In genomic region chr1:28553229-28553930, GRCh38 we compare ENCODE assay signal across 8 cellular contexts. TPM values are rescaled to one million over a fixed set of nuclear protein-coding genes. Genes with fewer than 3 reads are reported as not detected.
DNase-seq lines count a peak whose midpoint lies in the region; ATAC-seq and TF ChIP-seq lines count a peak whose summit lies in the region.

No MANE protein-coding gene starts in this region.

- H2AFZ ChIP-seq in IMR-90 (replicated peaks; ENCODE audit: low read length, poor library complexity), result peak overlapping the region; percentile 99

- H3K9ac ChIP-seq in IMR-90 (ENCODE audit: low read depth, low read length), result peak overlapping the region; percentile 89

- H3K9me3 Mint-ChIP-seq in activated CD4-positive, alpha-beta T cell treated with anti-CD3 and anti-CD28 coated beads, Interleukin-2, amount 10 ng/mL, durations not matched to agents 7 days and 5 days, result no peaks in the 10 kb centered on the region

- CTCF ChIA-PET in IMR-90 (lab: Yijun Ruan, JAX), result interaction anchor here (0.7 to 1.7 kb wide), 3 partner anchors 50 to 304 kb away, joined by 3 to 4 read pairs (median 3); no protein-coding TSS in a partner anchor
- CTCF ChIA-PET in activated CD4-positive, alpha-beta T cell treated with anti-CD3 and anti-CD28 coated beads, Interleukin-2, amount 10 ng/mL, durations not matched to agents 7 days and 5 days (lab: Charles Lee), result interaction anchor here (0.6 to 2.0 kb wide), 10 partner anchors 10 to 463 kb away, joined by 3 to 8 read pairs (median 3); partner anchors contain the start of gene YTHDF2

- no TSS peak for BruUV-seq in IMR-90 (replicated peaks; lab: Mats Ljungman, UMichigan)

- peak overlapping the region; percentile 85 for H3K56ac ChIP-seq in IMR-90 (ENCODE audit: extremely low read depth, insufficient read depth, low read length)

- DNase-seq in NCI-H2081 (lab: John Stamatoyannopoulos, UW), result peak; percentile 40 to 47
- DNase-seq in NCI-H2081 treated with DMSO at 0.1 percent for 48 hours (lab: John Stamatoyannopoulos, UW), result no peak
- peak; percentile 51 for DNase-seq in IMR-90
- DNase-seq in activated CD4-positive, alpha-beta T cell treated with anti-CD3 and anti-CD28 coated beads, Interleukin-2, amount 10 ng/mL, durations not matched to agents 7 days and 5 days, result no peak
- DNase-seq in epidermal melanocyte (ENCODE audit: insufficient read length, low spot score), result peak; percentile 30
- DNase-seq in mesenteric fat pad (ENCODE audit: low spot score), result peak; percentile 90

- H3K9me1 ChIP-seq in IMR-90 (ENCODE audit: insufficient read depth, low read length), result no peaks in the 10 kb centered on the region

- POLR2A ChIA-PET in IMR-90 (lab: Charles Lee; ENCODE audit: unreplicated experiment), result interaction anchor here (0.5 to 0.6 kb wide), 2 partner anchors 9 to 322 kb away, joined by 3 to 5 read pairs; no protein-coding TSS in a partner anchor
- POLR2A ChIA-PET in activated CD4-positive, alpha-beta T cell treated with anti-CD3 and anti-CD28 coated beads, Interleukin-2, amount 10 ng/mL, durations not matched to agents 7 days and 5 days (lab: Charles Lee), result interaction anchor here (0.6 to 3.3 kb wide), 3 partner anchors 11 to 165 kb away, joined by 3 to 22 read pairs (median 3); no protein-coding TSS in a partner anchor

- H3K4me1 ChIP-seq in IMR-90 (ENCODE audit: control insufficient read depth, insufficient read depth, low read length) (no peaks in the 10 kb centered on the region), thymus (ENCODE audit: control insufficient read depth, insufficient read depth, low read length) (no peaks in the 10 kb centered on the region)

- peak overlapping the region; percentile 76 for H2BK120ac ChIP-seq in IMR-90 (ENCODE audit: low read depth, low read length)

- peak overlapping the region; percentile 98 for H3K4ac ChIP-seq in IMR-90 (ENCODE audit: low read depth, low read length)

- H3K4me3 ChIP-seq in IMR-90 (ENCODE audit: insufficient read depth, low read depth, low read length) (peak overlapping the region; percentile 85), thymus (ENCODE audit: low read length) (peak overlapping the region; percentile 96)

- no peak; the same call in 1 of the 2 replicates for TF ChIP-seq POLR2A in IMR-90 (IDR thresholded peaks at IDR 0.05; ENCODE audit: low read depth, low read length)

- peak; percentile 38 for ATAC-seq in GM21528 (IDR thresholded peaks at IDR 0.05; ENCODE audit: low FRiP score, unreplicated experiment)
- ATAC-seq in IMR-90 (ENCODE audit: low read depth), result peak; percentile 56

- peak overlapping the region; percentile 99 for H3K23ac ChIP-seq in IMR-90 (ENCODE audit: low read depth, low read length)

- TF ChIP-seq CTCF in IMR-90 (conservative IDR thresholded peaks at IDR 0.05; ENCODE audit: low read depth, low read length), result no peak

- H2AK5ac ChIP-seq in IMR-90 (ENCODE audit: low read depth, low read length), result peak overlapping the region; percentile 58

- H3K36me3 Mint-ChIP-seq in activated CD4-positive, alpha-beta T cell treated with anti-CD3 and anti-CD28 coated beads, Interleukin-2, amount 10 ng/mL, durations not matched to agents 7 days and 5 days (ENCODE audit: low read depth), result peaks cover 25% of the 10 kb centered on the region

- peaks cover 29% of the 10 kb centered on the region for H3K4me1 Mint-ChIP-seq in activated CD4-positive, alpha-beta T cell treated with anti-CD3 and anti-CD28 coated beads, Interleukin-2, amount 10 ng/mL, durations not matched to agents 7 days and 5 days

- in situ Hi-C loops in IMR-90 (cut with MboI; ENCODE audit: low sequenced_read_pairs), result no loop called here

- peak overlapping the region; percentile 97 for H2AK9ac ChIP-seq in IMR-90 (replicated peaks; ENCODE audit: low read depth, low read length, poor library complexity)

- peak overlapping the region; percentile 97 for H3K27ac Mint-ChIP-seq in activated CD4-positive, alpha-beta T cell treated with anti-CD3 and anti-CD28 coated beads, Interleukin-2, amount 10 ng/mL, durations not matched to agents 7 days and 5 days

- H3K27ac ChIP-seq in IMR-90 (ENCODE audit: insufficient read depth, low read length), result peak overlapping the region; percentile 81
- H3K27ac ChIP-seq in thymus (ENCODE audit: low read depth), result peak overlapping the region; percentile 92

- H3K27me3 ChIP-seq in IMR-90 (ENCODE audit: control insufficient read depth, insufficient read depth, low read length) (no peaks in the 10 kb centered on the region), thymus (ENCODE audit: control insufficient read depth, insufficient read depth) (no peaks in the 10 kb centered on the region)

- WGBS in IMR-90 (ENCODE audit: extremely low coverage in 2 of 2, insufficient read length in 1 of 2), 2 experiments, result 1% methylated on average over 27 of the region's 31 CpGs; no CpG with 5 or more reads in 1 of the 2 experiments
- WGBS in thymus, result 3% methylated on average over 31 of the region's 31 CpGs

- peak overlapping the region; percentile 68; the same call in 1 of the 3 replicates for H2BK15ac ChIP-seq in IMR-90 (ENCODE audit: low read depth, low read length)

- dilution Hi-C loops in IMR-90 (cut with HindIII; ENCODE audit: low sequenced_read_pairs, unreplicated experiment), result no loop called here

- H3K4me3 Mint-ChIP-seq in activated CD4-positive, alpha-beta T cell treated with anti-CD3 and anti-CD28 coated beads, Interleukin-2, amount 10 ng/mL, durations not matched to agents 7 days and 5 days, result peak overlapping the region; percentile 94

- H3K9me3 ChIP-seq in IMR-90 (ENCODE audit: control insufficient read depth, insufficient read depth, low read length) (no peaks in the 10 kb centered on the region), thymus (ENCODE audit: control insufficient read depth) (no peaks in the 10 kb centered on the region)

- H2BK5ac ChIP-seq in IMR-90 (ENCODE audit: low read depth, low read length, poor library complexity, severe bottlenecking), result peak overlapping the region; percentile 82

- peak overlapping the region; percentile 62 for H4K5ac ChIP-seq in IMR-90 (ENCODE audit: low read depth, low read length)

- TF ChIP-seq RAD21 in IMR-90 (IDR thresholded peaks at IDR 0.05; ENCODE audit: low read length), result no peak

- peaks cover 0 to 10% of the 10 kb centered on the region in 2 experiments; a peak in 3 of 4 replicates for H3K79me1 ChIP-seq in IMR-90 (ENCODE audit: low read depth in 1 of 2, low read length in 2 of 2)

- peak overlapping the region; percentile 96 for H4K91ac ChIP-seq in IMR-90 (ENCODE audit: insufficient read depth, low read depth, low read length)

- intact Hi-C loops in IMR-90 (cut with micrococcal nuclease), result loop anchor here (1.0 kb wide), 1 partner anchor 28 kb away; no protein-coding TSS in a partner anchor

- H4K8ac ChIP-seq in IMR-90 (ENCODE audit: low read depth in 2 of 2, low read length in 2 of 2), result peak overlapping the region; percentile 72 to 95

- no peaks in the 10 kb centered on the region for H4K20me1 ChIP-seq in IMR-90 (ENCODE audit: insufficient read depth, low read length)

- no peak overlapping the region for H2BK20ac ChIP-seq in IMR-90 (ENCODE audit: low read depth, low read length)

- no peaks in the 10 kb centered on the region for H3K27me3 Mint-ChIP-seq in activated CD4-positive, alpha-beta T cell treated with anti-CD3 and anti-CD28 coated beads, Interleukin-2, amount 10 ng/mL, durations not matched to agents 7 days and 5 days

- H3K14ac ChIP-seq in IMR-90 (replicated peaks; ENCODE audit: low read depth, low read length), result peak overlapping the region; percentile 98

- H3K18ac ChIP-seq in IMR-90 (ENCODE audit: low read depth, low read length), result peak overlapping the region; percentile 73

- H3K4me2 ChIP-seq in IMR-90 (ENCODE audit: low read depth, low read length), result peak overlapping the region; percentile 68

- H3K36me3 ChIP-seq in IMR-90 (ENCODE audit: control insufficient read depth, insufficient read depth, low read length) (peaks cover 8% of the 10 kb centered on the region), thymus (ENCODE audit: control insufficient read depth, insufficient read depth) (peaks cover 17% of the 10 kb centered on the region)

TF ChIP-seq in IMR-90, 13 proteins besides CTCF, POLR2A, EP300 and RAD21:
- TF ChIP-seq NFE2L2 (IDR thresholded peaks at IDR 0.05; ENCODE audit: low read depth, low read length) (no peak), SMC3 (IDR thresholded peaks at IDR 0.05; ENCODE audit: low read depth, low read length) (no peak), MXI1 (IDR thresholded peaks at IDR 0.05; ENCODE audit: borderline replicate concordance, low read depth, low read length) (peak; percentile 32; the same call in 1 of the 2 replicates)

RNA-seq across cellular contexts. Expression of gene TRNAU1AP, which starts 0.5 kb away (rescaled TPM):
- total RNA-seq in IMR-90 (2012; rRNA removed), result 23.8 and 25.3 TPM in 2 replicates
- polyA plus RNA-seq in IMR-90 (2012; rRNA removed), result 23.3 and 24.1 TPM in 2 replicates
- 10.5 and 14.8 TPM in 2 replicates for polyA plus RNA-seq in IMR-90 (2012; cell fraction: cytosol; rRNA removed)
- 16.6 and 42.3 TPM in 2 replicates for polyA plus RNA-seq in IMR-90 (2012; cell fraction: nucleus; rRNA removed; ENCODE audit: low replicate concordance)
- 10 to 100 TPM; 69.3 to 70.6 TPM for total RNA-seq in activated CD4-positive, alpha-beta T cell treated with anti-CD3 and anti-CD28 coated beads, Interleukin-2, amount 10 ng/mL, durations not matched to agents 7 days and 5 days
- 25.1 TPM for total RNA-seq in mesenteric fat pad
- 38.6 TPM for polyA plus RNA-seq in thymus

RNA-seq across cellular contexts. Expression of gene RAB42, which starts 38.7 kb away (rescaled TPM):
- 0.83 and 0.90 TPM in 2 replicates for total RNA-seq in IMR-90 (2012; rRNA removed)
- polyA plus RNA-seq in IMR-90 (2012; rRNA removed), result 0.36 and 0.77 TPM in 2 replicates
- 0.66 and 1.3 TPM in 2 replicates for polyA plus RNA-seq in IMR-90 (2012; cell fraction: cytosol; rRNA removed)
- 0.22 and 0.24 TPM in 2 replicates for polyA plus RNA-seq in IMR-90 (2012; cell fraction: nucleus; rRNA removed; ENCODE audit: low replicate concordance)
- not detected for total RNA-seq in activated CD4-positive, alpha-beta T cell treated with anti-CD3 and anti-CD28 coated beads, Interleukin-2, amount 10 ng/mL, durations not matched to agents 7 days and 5 days
- 10.2 TPM for total RNA-seq in mesenteric fat pad
- 18.6 TPM for polyA plus RNA-seq in thymus

RNA-seq across cellular contexts. Expression of gene RCC1, which starts 47.5 kb away (rescaled TPM):
- 33.9 and 43.9 TPM in 2 replicates for total RNA-seq in IMR-90 (2012; rRNA removed)
- 28.7 and 33.2 TPM in 2 replicates for polyA plus RNA-seq in IMR-90 (2012; rRNA removed)
- 23.3 and 34.3 TPM in 2 replicates for polyA plus RNA-seq in IMR-90 (2012; cell fraction: cytosol; rRNA removed)
- 19.3 and 25.8 TPM in 2 replicates for polyA plus RNA-seq in IMR-90 (2012; cell fraction: nucleus; rRNA removed; ENCODE audit: low replicate concordance)
- total RNA-seq in activated CD4-positive, alpha-beta T cell treated with anti-CD3 and anti-CD28 coated beads, Interleukin-2, amount 10 ng/mL, durations not matched to agents 7 days and 5 days, result 10 to 100 TPM; 76.2 to 76.5 TPM
- 18.6 TPM for total RNA-seq in mesenteric fat pad
- 19.4 TPM for polyA plus RNA-seq in thymus

Comparison
In these comparisons a context has a peak if more than half of its experiments do, and no peak if none do; other contexts are left out.
1. DNase-seq: peak in NCI-H2081 (2 of 2), IMR-90 (single experiment), epidermal melanocyte (single experiment) and mesenteric fat pad (single experiment); none in NCI-H2081 treated with DMSO at 0.1 percent for 48 hours (single experiment) and activated CD4-positive, alpha-beta T cell treated with anti-CD3 and anti-CD28 coated beads, Interleukin-2, amount 10 ng/mL, durations not matched to agents 7 days and 5 days (single experiment).